Comparison of ENCODE assay signal across 9 cellular contexts in the genomic region with DNA sequence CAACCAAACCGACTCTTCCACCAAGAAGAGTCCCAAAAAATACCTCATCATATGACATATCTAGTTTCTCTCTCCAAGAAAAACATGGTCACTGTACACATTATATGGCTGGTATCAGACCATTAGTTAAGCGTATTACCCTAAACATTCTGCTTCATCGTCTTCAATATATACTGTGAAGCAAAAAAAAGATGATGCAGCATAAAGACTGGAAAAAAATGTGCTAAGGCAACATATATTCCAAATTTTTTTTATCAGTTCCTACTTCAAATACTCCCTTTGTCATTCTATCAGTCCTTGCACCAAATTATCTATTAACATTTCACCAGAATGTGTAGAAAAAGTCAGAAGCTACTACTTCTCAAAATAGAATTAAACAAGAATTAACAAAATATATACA. TPM values are rescaled to one million over a fixed set of nuclear protein-coding genes. Genes with fewer than 3 reads are reported as not detected.
"Had no signal": no experiment of that assay in that cellular context is flagged by ENCODE, and none has a peak within 500 bp of the region (broad histone marks: within the 10 kb centered on the region; RNA-seq: fewer than 3 reads in every experiment).

No MANE protein-coding gene starts in this region.

- DNase-seq: GDM1, GF-D8 had no signal

- ATAC-seq: GM12878 had no signal

- FAIRE-seq: G401.6, GM12878, GM12891, GM12892, GM18507, GM19239 had no signal

- H3K4me3 ChIP-seq: GM12878 had no signal

RNA-seq across cellular contexts. Expression of gene CFAP52, which starts 43.7 kb away (rescaled TPM):
- total RNA-seq: G401, GM12878 had no signal
